Comparison of ENCODE assay signal across 19 cellular contexts in genomic region chr1:64061430-64062104, GRCh38.
"Had no signal": no experiment of that assay in that cellular context is flagged by ENCODE, and none has a peak within 500 bp of the region (broad histone marks: within the 10 kb centered on the region; RNA-seq: fewer than 3 reads in every experiment).

No MANE protein-coding gene starts in this region.

- H3K4me3 ChIP-seq: dorsolateral prefrontal cortex, spleen, stomach, testis, upper lobe of left lung had no signal

- H3K27ac ChIP-seq: dorsolateral prefrontal cortex, spleen, testis, upper lobe of left lung had no signal

- H3K9me3 ChIP-seq: testis, upper lobe of left lung had no signal

- FAIRE-seq: TTC549 had no signal

- H3K4me1 ChIP-seq: spleen, testis, upper lobe of left lung had no signal

- ATAC-seq: activated CD8-positive, alpha-beta memory T cell treated with anti-CD3 and anti-CD28 coated beads, Interleukin-2, amount 10 ng/mL, durations not matched to agents 7 days and 5 days; activated naive CD8-positive, alpha-beta T cell treated with anti-CD3 and anti-CD28 coated beads, Interleukin-2, amount 50 U/mL, for 24 hours; sciatic nerve had no signal

- DNase-seq: activated CD4-positive, alpha-beta T cell treated with anti-CD3 and anti-CD28 coated beads, Interleukin-2, amount 50 U/mL, for 48 hours; activated CD8-positive, alpha-beta memory T cell treated with anti-CD3 and anti-CD28 coated beads, Interleukin-2, amount 10 ng/mL, durations not matched to agents 7 days and 5 days; activated naive CD4-positive, alpha-beta T cell treated with anti-CD3 and anti-CD28 coated beads for 36 hours; activated naive CD8-positive, alpha-beta T cell treated with anti-CD3 and anti-CD28 coated beads, Interleukin-2, amount 50 U/mL, for 24 hours; activated T-cell treated with anti-CD3 and anti-CD28 coated beads, Interleukin-2, amount 50 U/mL, for 1 hour; aorta; dorsolateral prefrontal cortex; erythroblast; kidney glomerular epithelial cell; left ventricle myocardium superior; nephron progenitor cell; occipital lobe; spleen; stomach; SW 1271; testis; upper lobe of left lung had no signal

- H3K36me3 ChIP-seq: spleen, stomach, upper lobe of left lung had no signal

- H3K27me3 ChIP-seq: dorsolateral prefrontal cortex, spleen, stomach, testis, upper lobe of left lung had no signal
